8 cellular contexts compared by ENCODE assay signal in genomic region chr2:68031546-68032160, GRCh38. TPM values are rescaled to one million over a fixed set of nuclear protein-coding genes. Genes with fewer than 3 reads are reported as not detected.
DNase-seq lines count a peak whose midpoint lies in the region; ATAC-seq, FAIRE-seq and TF ChIP-seq lines count a peak whose summit lies in the region.

No MANE protein-coding gene starts in this region.

- H3K4me3 ChIP-seq in A549 (no peak overlapping the region), GM12864 (ENCODE audit: low read depth, low read length) (no peak overlapping the region), WERI-Rb-1 (ENCODE audit: low read depth, low read length) (no peak overlapping the region), testis (no peak overlapping the region)

- TF ChIP-seq EP300 in A549 (IDR thresholded peaks at IDR 0.05), result no peak

- no peak for TF ChIP-seq POLR2A in A549 (IDR thresholded peaks at IDR 0.05; ENCODE audit: low read length)
- TF ChIP-seq POLR2A in testis (IDR thresholded peaks at IDR 0.05), result no peak

- CTCF ChIA-PET in A549 (lab: Yijun Ruan, JAX), result interaction anchor here (0.6 to 3.4 kb wide), 44 partner anchors 8 to 1591 kb away, joined by 3 to 24 read pairs (median 3); no protein-coding TSS in a partner anchor

- TF ChIP-seq RAD21 in A549 (conservative IDR thresholded peaks at IDR 0.05 in 1 of 2, IDR thresholded peaks at IDR 0.05 in 1 of 2), result peak; percentile 91 to 94

- intact Hi-C loops in testis (cut with DNase I; ENCODE audit: low total_unique reads), result no loop called here

- TF ChIP-seq CTCF in A549 (IDR thresholded peaks at IDR 0.05) (peak; percentile 90), GM12864 (IDR thresholded peaks at IDR 0.05; ENCODE audit: low read depth, low read length, missing control alignments) (peak; percentile 45), WERI-Rb-1 (IDR thresholded peaks at IDR 0.05; ENCODE audit: low read depth, low read length) (peak; percentile 25; the same call in 1 of the 2 replicates), testis (IDR thresholded peaks at IDR 0.05) (peak; percentile 29 to 48 (median 46))

- POLR2A ChIA-PET in A549 (lab: Yijun Ruan, JAX), result no interaction called here

- H3K4me1 ChIP-seq in A549 (no peaks in the 10 kb centered on the region), testis (no peaks in the 10 kb centered on the region)

- 0% methylated on average over 2 of the region's 2 CpGs for WGBS in A549 (ENCODE audit: missing lambda C conversion rate)
- 48 to 54% methylated on average over 2 of the region's 2 CpGs for WGBS in testis, 2 donors

- H3K36me3 ChIP-seq in WERI-Rb-1 (no peaks in the 10 kb centered on the region), testis (ENCODE audit: low read depth, missing control alignments) (no peaks in the 10 kb centered on the region)

- peak; percentile 96 for FAIRE-seq in A549 (lab: Jason Lieb, UNC)

- peak; percentile 80 to 90; a peak in 5 of 6 replicates for ATAC-seq in A549
- peak; percentile 86 for ATAC-seq in HG02885 (IDR thresholded peaks at IDR 0.05; ENCODE audit: poor library complexity, unreplicated experiment)

- H3K27me3 ChIP-seq in WERI-Rb-1 (ENCODE audit: insufficient read depth, low read depth, severe bottlenecking) (peaks cover 3% of the 10 kb centered on the region), testis (peaks cover 5% of the 10 kb centered on the region)

- peak; percentile 40 to 57 for DNase-seq in A549 (ENCODE audit: low read depth in 1 of 2, low spot score in 1 of 2)
- DNase-seq in GM12864 (ENCODE audit: low read depth), result peak; percentile 24
- DNase-seq in NCI-H2029 (lab: John Stamatoyannopoulos, UW), result peak; percentile 59
- no peak for DNase-seq in WERI-Rb-1
- DNase-seq in hepatic stellate cell (ENCODE audit: low spot score), result peak; percentile 27
- no peak for DNase-seq in testis
- no peak for DNase-seq in stimulated activated CD4-positive, alpha-beta T cell treated with anti-CD3 and anti-CD28 coated beads, Interleukin-4, amount 100 ng/mL, for 1 hour

- H3K4me2 ChIP-seq in A549, result peak overlapping the region; percentile 8; the same call in 1 of the 3 replicates

- no peak overlapping the region for H3K27ac ChIP-seq in A549
- H3K27ac ChIP-seq in WERI-Rb-1, result no peak overlapping the region
- no peak overlapping the region for H3K27ac ChIP-seq in testis

- H3K9me3 ChIP-seq in A549, result no peaks in the 10 kb centered on the region
- no peaks in the 10 kb centered on the region for H3K9me3 ChIP-seq in WERI-Rb-1 (ENCODE audit: severe bottlenecking)
- no peaks in the 10 kb centered on the region for H3K9me3 ChIP-seq in testis

TF ChIP-seq in A549, 52 proteins besides CTCF, POLR2A, EP300 and RAD21:
- TF ChIP-seq ATOH8 (CRISPR knock-in tag; IDR thresholded peaks at IDR 0.05; ENCODE audit: low read depth), result no peak
- TF ChIP-seq POLR2AphosphoS2 (conservative IDR thresholded peaks at IDR 0.05; ENCODE audit: low read length), result no peak
- TF ChIP-seq ZNF302 (CRISPR knock-in tag; IDR thresholded peaks at IDR 0.05), result no peak
- no peak for TF ChIP-seq HMGXB4 (CRISPR knock-in tag; IDR thresholded peaks at IDR 0.05; ENCODE audit: borderline replicate concordance)
- no peak for TF ChIP-seq PBX3 (IDR thresholded peaks at IDR 0.05)
- peak; percentile 75 for TF ChIP-seq SMC3 (IDR thresholded peaks at IDR 0.05)

RNA-seq across cellular contexts. Expression of gene C1D, which starts 31.2 kb away (rescaled TPM):
- polyA plus RNA-seq in A549 (2011; rRNA removed) (42.0 and 89.1 TPM in 2 replicates), A549 (2017; fragmentation: RNase III; extraction: RNeasy Plus Mini Kit Qiagen cat#74134 plus additional on column Dnase treatment) (57.5 to 69.8 TPM (median 62.5 TPM) in 3 replicates), testis (ENCODE audit: insufficient read depth, low read depth, low replicate concordance) (34.0 TPM)
- polyA plus RNA-seq in A549 (2012; cell fraction: cytosol; rRNA removed), result 16.1 and 21.6 TPM in 2 replicates
- 3.2 and 5.3 TPM in 2 replicates for polyA plus RNA-seq in A549 (2012; cell fraction: nucleus; rRNA removed)
- polyA minus RNA-seq in A549 (2011; rRNA and poly(A)+ RNA removed), result 4.1 and 4.2 TPM in 2 replicates
- 10 to 100 TPM; 27.0 to 31.7 TPM for total RNA-seq in testis

Comparison
In these comparisons a context has a peak if more than half of its experiments do, and no peak if none do; other contexts are left out.
1. DNase-seq: peak in A549 (2 of 2), GM12864 (single experiment), NCI-H2029 (single experiment) and hepatic stellate cell (single experiment); none in WERI-Rb-1 (single experiment), testis (single experiment) and stimulated activated CD4-positive, alpha-beta T cell treated with anti-CD3 and anti-CD28 coated beads, Interleukin-4, amount 100 ng/mL, for 1 hour (single experiment).
2. CTCF ChIP-seq: peak in every context shown above with its lines; median percentile 90 in A549; 46 in testis; 45 in GM12864; 25 in WERI-Rb-1.